ENCODE assay signal across 23 cellular contexts in genomic region chr2:15788458-15789229, GRCh38.
"Had no signal": no experiment of that assay in that cellular context is flagged by ENCODE, and none has a peak within 500 bp of the region (broad histone marks: within the 10 kb centered on the region; RNA-seq: fewer than 3 reads in every experiment).

No MANE protein-coding gene starts in this region.

- H3K4me2 ChIP-seq: PC-9 had no signal

- H3K36me3 Mint-ChIP-seq: activated naive CD4-positive, alpha-beta T cell treated with anti-CD3 and anti-CD28 coated beads, Interleukin-2, amount 50 U/mL, for 24 hours; WTC11 had no signal

- DNase-seq: activated CD4-positive, alpha-beta T cell treated with anti-CD3 and anti-CD28 coated beads for 48 hours; activated CD4-positive, alpha-beta T cell treated with anti-CD3 and anti-CD28 coated beads, Interleukin-2, amount 50 U/mL, for 4 hours; activated CD4-positive, CD25-positive, alpha-beta regulatory T cell treated with anti-CD3 and anti-CD28 coated beads, Interleukin-2, amount 50 U/mL, for 72 hours; activated CD8-positive, alpha-beta memory T cell treated with anti-CD3 and anti-CD28 coated beads, Interleukin-2, amount 50 U/mL, for 48 hours; activated CD8-positive, alpha-beta T cell treated with anti-CD3 and anti-CD28 coated beads, Interleukin-2, amount 10 ng/mL, durations not matched to agents 7 days and 5 days; activated effector memory CD4-positive, alpha-beta T cell treated with Interleukin-2 at 50 U/mL for 16 hours; activated naive CD4-positive, alpha-beta T cell; activated T-cell treated with anti-CD3 and anti-CD28 coated beads, Interleukin-2, amount 50 U/mL, for 1 hour; aorta; Karpas-422; MM.1S; NCI-H1105; NCI-H1436; NCI-H1694 treated with DMSO at 0.1 percent for 48 hours; NCI-H2029 treated with DMSO at 0.1 percent for 48 hours; NCI-H524; PC-9; SHP77 treated with DMSO at 0.1 percent for 48 hours; T-helper 17 cell; T-helper 9 cell had no signal

- H3K27me3 Mint-ChIP-seq: T-helper 17 cell had no signal

- H3K9me3 Mint-ChIP-seq: activated naive CD4-positive, alpha-beta T cell treated with anti-CD3 and anti-CD28 coated beads, Interleukin-2, amount 50 U/mL, for 24 hours; activated T-helper 1 cell treated with anti-CD3 and anti-CD28 coated beads, Interleukin-12 subunit alpha, Interleukin-12 subunit beta, Interleukin-2, Interleukin-4 antibody, amounts not matched to agents 30 ng/mL and 10 ng/mL and 1 ng/mL, durations not matched to agents 14 hours and 24 hours and 36 hours; WTC11 had no signal

- H3K27ac ChIP-seq: PC-9 had no signal

- H2AFZ ChIP-seq: PC-9 had no signal

- ATAC-seq: activated CD8-positive, alpha-beta T cell treated with anti-CD3 and anti-CD28 coated beads, Interleukin-2, amount 10 ng/mL, durations not matched to agents 7 days and 5 days; T-helper 17 cell; WTC11 had no signal

- H3K4me3 Mint-ChIP-seq: activated CD8-positive, alpha-beta T cell treated with anti-CD3 and anti-CD28 coated beads, Interleukin-2, amount 10 ng/mL, durations not matched to agents 7 days and 5 days; activated naive CD4-positive, alpha-beta T cell treated with anti-CD3 and anti-CD28 coated beads, Interleukin-2, amount 50 U/mL, for 24 hours; activated T-helper 1 cell treated with anti-CD3 and anti-CD28 coated beads, Interleukin-12 subunit alpha, Interleukin-12 subunit beta, Interleukin-2, Interleukin-4 antibody, amounts not matched to agents 30 ng/mL and 10 ng/mL and 1 ng/mL, durations not matched to agents 14 hours and 24 hours and 36 hours; T-helper 17 cell; WTC11 had no signal

- H3K4me1 Mint-ChIP-seq: activated naive CD4-positive, alpha-beta T cell treated with anti-CD3 and anti-CD28 coated beads, Interleukin-2, amount 50 U/mL, for 24 hours; T-helper 17 cell; WTC11 had no signal

- H3K27ac Mint-ChIP-seq: activated CD8-positive, alpha-beta T cell treated with anti-CD3 and anti-CD28 coated beads, Interleukin-2, amount 10 ng/mL, durations not matched to agents 7 days and 5 days; activated naive CD4-positive, alpha-beta T cell treated with anti-CD3 and anti-CD28 coated beads, Interleukin-2, amount 50 U/mL, for 24 hours; activated T-helper 1 cell treated with anti-CD3 and anti-CD28 coated beads, Interleukin-12 subunit alpha, Interleukin-12 subunit beta, Interleukin-2, Interleukin-4 antibody, amounts not matched to agents 30 ng/mL and 10 ng/mL and 1 ng/mL, durations not matched to agents 14 hours and 24 hours and 36 hours; T-helper 17 cell; WTC11 had no signal

- H3K4me3 ChIP-seq: PC-9 had no signal
